Comparison of ENCODE assay signal across 9 cellular contexts in genomic region chr5:158560170-158560569, GRCh38.
DNase-seq lines count a peak whose midpoint lies in the region; ATAC-seq and TF ChIP-seq lines count a peak whose summit lies in the region.
"Had no signal": no experiment of that assay in that cellular context is flagged by ENCODE, and none has a peak within 500 bp of the region (broad histone marks: within the 10 kb centered on the region; RNA-seq: fewer than 3 reads in every experiment).

No MANE protein-coding gene starts in this region.

- peak overlapping the region; percentile 63 for H3K4me3 Mint-ChIP-seq in stimulated activated memory B cell treated with anti-CD40 and anti-IgM and Interleukin-4, amounts not matched to agents 10 μg/mL and 1 μg/mL and 100 μg/mL, for 72 hours

- H3K9me3 ChIP-seq in upper lobe of left lung, result no peaks in the 10 kb centered on the region

- H3K27ac ChIP-seq in RWPE1, result no peak overlapping the region
- H3K27ac ChIP-seq in upper lobe of left lung, result no peak overlapping the region
- H3K27ac ChIP-seq: SK-N-MC had no signal

- H3K36me3 Mint-ChIP-seq in stimulated activated memory B cell treated with anti-CD40 and anti-IgM and Interleukin-4, amounts not matched to agents 10 μg/mL and 1 μg/mL and 100 μg/mL, for 72 hours, result no peaks in the 10 kb centered on the region

- H3K27me3 ChIP-seq in upper lobe of left lung, result no peaks in the 10 kb centered on the region

- peak; percentile 97 for ATAC-seq in HG03039 (IDR thresholded peaks at IDR 0.05; ENCODE audit: unreplicated experiment)
- ATAC-seq in stimulated activated memory B cell treated with anti-CD40 and anti-IgM and Interleukin-4, amounts not matched to agents 10 μg/mL and 1 μg/mL and 100 μg/mL, for 72 hours, result peak; percentile 97
- ATAC-seq in upper lobe of left lung (ENCODE audit: low FRiP score in 2 of 2), result no peak

- H3K36me3 ChIP-seq in upper lobe of left lung, result no peaks in the 10 kb centered on the region

- no peak for TF ChIP-seq CTCF in RWPE1 (conservative IDR thresholded peaks at IDR 0.05; ENCODE audit: low read depth)
- TF ChIP-seq CTCF in upper lobe of left lung (IDR thresholded peaks at IDR 0.05), result no peak

- 57 to 58% methylated on average over 5 to 6 of the region's 6 CpGs for WGBS in upper lobe of left lung, 2 donors

- DNase-seq in NOMO-1 (lab: John Stamatoyannopoulos, UW; ENCODE audit: unreplicated experiment in 2 of 2) (peak; percentile 23 to 46), NOMO-1 treated with dmso at 0.1 percent for 144 hours (lab: John Stamatoyannopoulos, UW; ENCODE audit: unreplicated experiment) (no peak), RWPE1 (ENCODE audit: low spot score) (peak; percentile 51), upper lobe of left lung (no peak), RKO (ENCODE audit: low spot score) (no peak)
- DNase-seq in stimulated activated naive CD4-positive, alpha-beta T cell (lab: John Stamatoyannopoulos, UW), result no peak

- H3K4me1 Mint-ChIP-seq in stimulated activated memory B cell treated with anti-CD40 and anti-IgM and Interleukin-4, amounts not matched to agents 10 μg/mL and 1 μg/mL and 100 μg/mL, for 72 hours, result peaks cover 36% of the 10 kb centered on the region

- TF ChIP-seq EP300 in upper lobe of left lung (IDR thresholded peaks at IDR 0.05), result no peak

- no peak overlapping the region for H3K4me3 ChIP-seq in upper lobe of left lung
- H3K4me3 ChIP-seq: SK-N-MC had no signal

- no peaks in the 10 kb centered on the region for H3K4me1 ChIP-seq in upper lobe of left lung

- H3K27ac Mint-ChIP-seq in stimulated activated memory B cell treated with anti-CD40 and anti-IgM and Interleukin-4, amounts not matched to agents 10 μg/mL and 1 μg/mL and 100 μg/mL, for 72 hours, result peak overlapping the region; percentile 20

- no peak for TF ChIP-seq POLR2A in upper lobe of left lung (IDR thresholded peaks at IDR 0.05)

- no peaks in the 10 kb centered on the region for H3K27me3 Mint-ChIP-seq in stimulated activated memory B cell treated with anti-CD40 and anti-IgM and Interleukin-4, amounts not matched to agents 10 μg/mL and 1 μg/mL and 100 μg/mL, for 72 hours

- CTCF ChIA-PET in RWPE1 (lab: Yijun Ruan, JAX), result interaction anchor here (0.6 to 1.1 kb wide), 2 partner anchors 11 to 135 kb away, joined by 3 to 4 read pairs; no protein-coding TSS in a partner anchor

- peaks cover 4% of the 10 kb centered on the region for H3K9me3 Mint-ChIP-seq in stimulated activated memory B cell treated with anti-CD40 and anti-IgM and Interleukin-4, amounts not matched to agents 10 μg/mL and 1 μg/mL and 100 μg/mL, for 72 hours

- POLR2A ChIA-PET in RWPE1 (lab: Yijun Ruan, JAX; ENCODE audit: low non-redundant PET), result no interaction called here

Comparison
In these comparisons a context has a peak if more than half of its experiments do, and no peak if none do; other contexts are left out.
1. DNase-seq: peak in NOMO-1 (2 of 2) and RWPE1 (single experiment); none in NOMO-1 treated with dmso at 0.1 percent for 144 hours (single experiment), stimulated activated naive CD4-positive, alpha-beta T cell (0 of 6), upper lobe of left lung (0 of 2) and RKO (single experiment).
2. ATAC-seq: peak in HG03039 (single experiment) and stimulated activated memory B cell treated with anti-CD40 and anti-IgM and Interleukin-4, amounts not matched to agents 10 μg/mL and 1 μg/mL and 100 μg/mL, for 72 hours (single experiment); none in upper lobe of left lung (0 of 2).